Comparison of ENCODE assay signal across 8 cellular contexts in the genomic region with DNA sequence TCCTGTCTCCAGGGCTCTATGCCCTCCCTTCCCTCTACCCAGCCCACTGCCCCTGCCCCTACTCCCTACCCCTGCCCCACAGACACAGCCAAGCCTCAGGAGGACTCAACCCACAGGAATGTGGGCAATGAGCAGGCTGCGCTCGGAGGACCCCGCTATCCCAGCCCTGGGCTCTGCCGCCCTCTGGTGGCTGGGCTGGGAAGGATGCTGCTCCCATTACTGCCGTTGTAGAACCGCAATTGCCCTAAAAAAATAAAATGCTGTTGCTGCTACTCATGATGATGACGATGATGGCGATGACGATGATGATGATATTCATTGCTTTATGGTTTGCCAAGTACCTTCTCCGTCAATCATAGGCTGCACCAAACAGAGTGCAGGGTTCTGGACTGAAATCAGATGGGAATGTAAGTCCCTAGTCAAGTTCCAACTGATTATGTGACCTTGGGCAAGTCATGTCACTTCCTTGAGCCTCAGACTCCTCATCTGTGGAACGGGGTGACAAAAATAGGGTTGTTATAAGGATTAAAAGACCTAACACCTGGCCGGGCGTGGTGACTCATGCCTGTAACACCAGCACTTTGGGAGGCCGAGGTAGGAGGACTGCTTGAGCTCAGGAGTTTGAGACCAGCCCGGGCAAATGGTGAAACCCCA. TPM values are rescaled to one million over a fixed set of nuclear protein-coding genes. Genes with fewer than 3 reads are reported as not detected.
A peak's percentile ranks its signal among the peaks of the same experiment; 100 is the strongest.
DNase-seq lines count a peak whose midpoint lies in the region; ATAC-seq, FAIRE-seq and TF ChIP-seq lines count a peak whose summit lies in the region.

No MANE protein-coding gene starts in this region.

- H3K36me3 ChIP-seq in lower lobe of right lung, result no peaks in the 10 kb centered on the region

- peak; percentile 97 for TF ChIP-seq CTCF in AG04449 (IDR thresholded peaks at IDR 0.05; ENCODE audit: insufficient read depth, low read length, missing control alignments)
- peak; percentile 95 for TF ChIP-seq CTCF in lower lobe of right lung (IDR thresholded peaks at IDR 0.05)

- ATAC-seq in lower lobe of right lung, result peak; percentile 74 to 81
- no peak for ATAC-seq in HG03460 (IDR thresholded peaks at IDR 0.05; ENCODE audit: unreplicated experiment)

- peaks cover 18% of the 10 kb centered on the region for H3K4me1 ChIP-seq in lower lobe of right lung

- DNase-seq in AG04449 (ENCODE audit: low read depth, low spot score) (no peak), GM18507 (ENCODE audit: extremely low spot score, insufficient read length, low read depth) (peak; percentile 73), NCI-H446 (lab: John Stamatoyannopoulos, UW) (peak; percentile 52 to 82), dedifferentiated amniotic fluid mesenchymal stem cell (ENCODE audit: extremely low spot score) (peak; percentile 85), lower lobe of right lung (peak; percentile 81)
- DNase-seq in activated CD4-positive, alpha-beta T cell treated with anti-CD3 and anti-CD28 coated beads, Interleukin-2, amount 50 U/mL, for 4 hours, result peak; percentile 69 to 74
- DNase-seq in stimulated activated CD8-positive, alpha-beta memory T cell treated with anti-CD3 and anti-CD28 coated beads, Interleukin-15, amount 100 ng/mL, for 1 hour (ENCODE audit: low read depth), result peak; percentile 62

- CTCF ChIA-PET in AG04449 (lab: Yijun Ruan, JAX), result interaction anchor here (0.6 to 17.2 kb wide), 25 partner anchors 8 to 180 kb away, joined by 3 to 1006 read pairs (median 4); a partner anchor contains a TSS

- no peaks in the 10 kb centered on the region for H3K9me3 ChIP-seq in lower lobe of right lung

- H3K4me3 ChIP-seq in AG04449 (ENCODE audit: low read depth, low read length) (no peak overlapping the region), lower lobe of right lung (no peak overlapping the region)

- peaks cover 4% of the 10 kb centered on the region for H3K27me3 ChIP-seq in lower lobe of right lung (ENCODE audit: low read depth)

- FAIRE-seq in GM18507 (lab: Jason Lieb, UNC), result peak; percentile 69

- POLR2A ChIA-PET in AG04449 (lab: Yijun Ruan, JAX), result interaction anchor here (0.6 kb wide), 1 partner anchor 13 kb away, joined by 3 read pairs; no protein-coding TSS in a partner anchor

- no peak overlapping the region for H3K27ac ChIP-seq in lower lobe of right lung

- intact Hi-C loops in lower lobe of right lung (cut with DNase I), result loop anchor here (5.0 kb wide), 1 partner anchor 106 kb away; no protein-coding TSS in a partner anchor

RNA-seq across cellular contexts. Expression of a gene that starts 24.6 kb away (rescaled TPM):
- 15.6 TPM for total RNA-seq in lower lobe of right lung

RNA-seq across cellular contexts. Expression of a gene that starts 32.0 kb away (rescaled TPM):
- total RNA-seq in lower lobe of right lung, result 20.4 TPM

RNA-seq across cellular contexts. Expression of a gene that starts 49.1 kb away (rescaled TPM):
- total RNA-seq in lower lobe of right lung, result 9.1 TPM
